In genomic region chr22:49637255-49637760, GRCh38 we compare ENCODE assay signal across 26 cellular contexts.
"Had no signal": no experiment of that assay in that cellular context is flagged by ENCODE, and none has a peak within 500 bp of the region (broad histone marks: within the 10 kb centered on the region; RNA-seq: fewer than 3 reads in every experiment).

No MANE protein-coding gene starts in this region.

- H3K4me3 ChIP-seq: left lung, lower lobe of right lung, psoas muscle, right lobe of liver, smooth muscle cell, tibial nerve, uterus had no signal

- H2AFZ ChIP-seq: parathyroid adenoma had no signal

- FAIRE-seq: keratinocyte had no signal

- H3K9me3 ChIP-seq: left lung, lower lobe of right lung, neutrophil, psoas muscle, right lobe of liver, tibial nerve, uterus had no signal

- H3K79me2 ChIP-seq: parathyroid adenoma had no signal

- H3K27ac Mint-ChIP-seq: nephron; stimulated activated memory B cell treated with anti-CD40 and anti-IgM and Interleukin-4, amounts not matched to agents 10 μg/mL and 1 μg/mL and 100 μg/mL, for 72 hours; type B pancreatic cell had no signal

- H3K4me2 ChIP-seq: smooth muscle cell had no signal

- H3K27me3 ChIP-seq: neutrophil, right lobe of liver, uterus had no signal

- H3K9ac ChIP-seq: parathyroid adenoma had no signal

- H3K36me3 ChIP-seq: lower lobe of right lung, right lobe of liver, tibial nerve, uterus had no signal

- H3K4me3 Mint-ChIP-seq: nephron; neural crest cell; stimulated activated memory B cell treated with anti-CD40 and anti-IgM and Interleukin-4, amounts not matched to agents 10 μg/mL and 1 μg/mL and 100 μg/mL, for 72 hours; stimulated activated naive CD8-positive, alpha-beta T cell treated with anti-CD3 and anti-CD28 coated beads, Interleukin-15, amount 100 ng/mL, for 72 hours; type B pancreatic cell had no signal

- ATAC-seq: left colon; left lung; lower lobe of right lung; psoas muscle; right lobe of liver; stimulated activated memory B cell treated with anti-CD40 and anti-IgM and Interleukin-4, amounts not matched to agents 10 μg/mL and 1 μg/mL and 100 μg/mL, for 72 hours; stimulated activated naive CD8-positive, alpha-beta T cell treated with anti-CD3 and anti-CD28 coated beads, Interleukin-15, amount 100 ng/mL, for 72 hours had no signal

- DNase-seq: hippocampal formation; left colon; lower lobe of right lung; mammary epithelial cell; mesenchymal stem cell; occipital lobe; psoas muscle; stimulated activated CD4-positive, alpha-beta T cell treated with anti-CD3 and anti-CD28 coated beads, Interleukin-1b, Interleukin-23, amount 100 ng/mL, for 48 hours; stimulated activated CD4-positive, alpha-beta T cell treated with anti-CD3 and anti-CD28 coated beads, Interleukin-2, amount 100 ng/mL, for 48 hours; stimulated activated CD4-positive, alpha-beta T cell treated with anti-CD3 and anti-CD28 coated beads, Interleukin-4, amount 100 ng/mL, for 4 hours; stimulated activated CD8-positive, alpha-beta memory T cell treated with anti-CD3 and anti-CD28 coated beads, Interleukin-4, amount 100 ng/mL, for 48 hours; stimulated activated naive CD4-positive, alpha-beta T cell treated with Interleukin-2 at 50 U/mL for 16 hours; stimulated activated naive CD8-positive, alpha-beta T cell treated with anti-CD3 and anti-CD28 coated beads, Interleukin-15, amount 100 ng/mL, for 72 hours; substantia nigra; uterus had no signal

- H3K9me3 Mint-ChIP-seq: nephron; neural crest cell; stimulated activated memory B cell treated with anti-CD40 and anti-IgM and Interleukin-4, amounts not matched to agents 10 μg/mL and 1 μg/mL and 100 μg/mL, for 72 hours; stimulated activated naive CD8-positive, alpha-beta T cell treated with anti-CD3 and anti-CD28 coated beads, Interleukin-15, amount 100 ng/mL, for 72 hours; type B pancreatic cell had no signal

- H3K27me3 Mint-ChIP-seq: stimulated activated memory B cell treated with anti-CD40 and anti-IgM and Interleukin-4, amounts not matched to agents 10 μg/mL and 1 μg/mL and 100 μg/mL, for 72 hours; stimulated activated naive CD8-positive, alpha-beta T cell treated with anti-CD3 and anti-CD28 coated beads, Interleukin-15, amount 100 ng/mL, for 72 hours had no signal

- H3K4me1 ChIP-seq: parathyroid adenoma, right lobe of liver, uterus had no signal

- H3K27ac ChIP-seq: left lung, lower lobe of right lung, neutrophil, parathyroid adenoma, psoas muscle, right lobe of liver, tibial nerve, uterus had no signal

- H3K36me3 Mint-ChIP-seq: type B pancreatic cell had no signal
